14 cellular contexts compared by ENCODE assay signal in genomic region chr16:48272837-48273421, GRCh38. TPM values are rescaled to one million over a fixed set of nuclear protein-coding genes. Genes with fewer than 3 reads are reported as not detected.
DNase-seq lines count a peak whose midpoint lies in the region; ATAC-seq and TF ChIP-seq lines count a peak whose summit lies in the region.
"Had no signal": no experiment of that assay in that cellular context is flagged by ENCODE, and none has a peak within 500 bp of the region (broad histone marks: within the 10 kb centered on the region; RNA-seq: fewer than 3 reads in every experiment).

No MANE protein-coding gene starts in this region.

- H3K27ac ChIP-seq in muscle layer of duodenum (ENCODE audit: low read length) (peak overlapping the region; percentile 47), tibial artery (peak overlapping the region; percentile 77 to 81)
- H3K27ac ChIP-seq: BLaER1, HL-60 had no signal

- H3K9me3 ChIP-seq in muscle layer of duodenum (ENCODE audit: control insufficient read depth in 1 of 2, low read length in 2 of 2) (no peaks in the 10 kb centered on the region), tibial artery (no peaks in the 10 kb centered on the region)
- H3K9me3 ChIP-seq: BLaER1, esophagus squamous epithelium had no signal

- peak; percentile 9 for DNase-seq in cerebellar cortex (ENCODE audit: low spot score)
- DNase-seq in Right ventricle myocardium superior = no peak
- peak; percentile 46 to 80 for DNase-seq in tibial artery
- no peak for DNase-seq in KBM-7
- DNase-seq in NCI-H82 (lab: John Stamatoyannopoulos, UW) = no peak
- DNase-seq: esophagus squamous epithelium, Karpas-422, NCI-H1436 treated with DMSO at 0.1 percent for 48 hours, NCI-H446 treated with DMSO at 0.1 percent for 48 hours had no signal

- intact Hi-C loops in Right ventricle myocardium superior (cut with DNase I) = no loop called here
- intact Hi-C loops in tibial artery (cut with DNase I; ENCODE audit: low total_unique reads) = no loop called here

- no peaks in the 10 kb centered on the region for H3K27me3 ChIP-seq in muscle layer of duodenum (ENCODE audit: low read depth, low read length)
- no peaks in the 10 kb centered on the region for H3K27me3 ChIP-seq in tibial artery
- H3K27me3 ChIP-seq: BLaER1, esophagus squamous epithelium had no signal

- ATAC-seq in Right ventricle myocardium superior (ENCODE audit: poor library complexity) (peak; percentile 49), GM18519 (IDR thresholded peaks at IDR 0.05; ENCODE audit: low FRiP score, unreplicated experiment) (no peak), HG03521 (IDR thresholded peaks at IDR 0.05; ENCODE audit: unreplicated experiment) (no peak)

- in situ Hi-C loops in KBM-7 (cut with MboI; ENCODE audit: low pct_unique_long_range_greater_than_20kb, low sequenced_read_pairs) = no loop called here

- no peak overlapping the region for H3K4me3 ChIP-seq in muscle layer of duodenum (ENCODE audit: low read depth in 1 of 2, low read length in 2 of 2)
- peak overlapping the region; percentile 23 to 24 for H3K4me3 ChIP-seq in tibial artery
- H3K4me3 ChIP-seq: BLaER1, esophagus squamous epithelium had no signal

- H3K36me3 ChIP-seq in muscle layer of duodenum (ENCODE audit: control insufficient read depth in 1 of 2, insufficient read depth in 2 of 2, low read length in 2 of 2) = peaks cover 4 to 19% of the 10 kb centered on the region in 2 donors
- peaks cover 3 to 14% (median 10%) of the 10 kb centered on the region in 3 donors for H3K36me3 ChIP-seq in tibial artery

- no peak for TF ChIP-seq CTCF in tibial artery (IDR thresholded peaks at IDR 0.05)

- H3K4me1 ChIP-seq in muscle layer of duodenum (ENCODE audit: control insufficient read depth in 1 of 2, insufficient read depth in 2 of 2, low read length in 2 of 2) (peaks cover 4 to 7% of the 10 kb centered on the region in 2 donors), tibial artery (peaks cover 0 to 24% (median 14%) of the 10 kb centered on the region in 4 donors)
- H3K4me1 ChIP-seq: BLaER1, esophagus squamous epithelium had no signal

RNA-seq across cellular contexts. Expression of gene ABCC11, which starts 25.6 kb away (rescaled TPM):
- not detected for total RNA-seq in Right ventricle myocardium superior

RNA-seq across cellular contexts. Expression of gene LONP2, which starts 28.8 kb away (rescaled TPM):
- total RNA-seq in Right ventricle myocardium superior = 58.6 TPM

Comparison
In these comparisons a context has a peak if more than half of its experiments do, and no peak if none do; other contexts are left out.
1. DNase-seq: peak in cerebellar cortex (single experiment) and tibial artery (2 of 2); none in Right ventricle myocardium superior (single experiment), KBM-7 (single experiment) and NCI-H82 (single experiment).
2. H3K4me3 ChIP-seq: peak in tibial artery (2 of 2); none in muscle layer of duodenum (0 of 2).